8 cellular contexts compared by ENCODE assay signal in the genomic region with DNA sequence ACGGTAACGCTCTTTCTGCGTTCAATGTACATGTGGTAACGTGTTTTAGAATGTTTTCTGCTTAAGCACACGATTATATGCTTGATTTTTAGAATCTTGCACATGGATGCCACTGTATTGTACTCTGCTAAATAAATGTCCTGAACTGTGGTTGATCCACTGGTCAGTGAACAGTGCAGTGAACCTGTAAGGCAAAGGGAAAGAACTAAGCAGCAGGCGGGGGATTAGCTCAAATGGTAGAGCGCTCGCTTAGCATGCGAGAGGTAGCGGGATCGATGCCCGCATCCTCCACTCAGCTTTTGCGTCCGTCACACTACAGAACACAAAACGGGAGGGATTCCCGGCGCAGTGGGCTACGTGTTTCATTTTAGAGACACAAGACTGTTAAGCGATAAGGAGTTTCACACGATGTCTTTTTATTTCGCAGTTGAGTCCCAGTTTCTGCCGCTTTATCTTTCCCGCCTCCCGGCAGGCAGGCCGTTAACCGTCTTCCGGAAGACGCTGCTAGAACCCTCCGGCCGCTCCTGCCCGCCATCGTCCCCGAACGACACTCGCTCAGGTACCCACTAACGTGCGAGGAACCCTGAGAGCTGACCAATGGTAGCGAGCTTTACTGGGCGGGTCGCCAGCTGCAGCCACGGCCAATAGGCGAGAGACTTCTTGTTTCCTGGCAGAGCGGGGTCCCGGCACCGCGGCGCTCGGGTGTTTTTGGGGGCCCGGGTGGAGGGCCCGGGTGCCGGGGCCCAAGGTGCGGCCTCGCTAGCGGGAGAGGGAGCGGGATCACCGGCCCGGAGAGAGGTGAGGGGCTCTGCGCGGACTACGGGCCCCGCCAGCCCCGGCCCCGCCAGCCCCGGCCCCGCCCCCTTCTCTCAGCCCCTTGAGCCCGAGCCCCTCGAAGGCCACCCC. TPM values are rescaled to one million over a fixed set of nuclear protein-coding genes. Genes with fewer than 3 reads are reported as not detected.
DNase-seq lines count a peak whose midpoint lies in the region; ATAC-seq and TF ChIP-seq lines count a peak whose summit lies in the region.

A gene with protein sequence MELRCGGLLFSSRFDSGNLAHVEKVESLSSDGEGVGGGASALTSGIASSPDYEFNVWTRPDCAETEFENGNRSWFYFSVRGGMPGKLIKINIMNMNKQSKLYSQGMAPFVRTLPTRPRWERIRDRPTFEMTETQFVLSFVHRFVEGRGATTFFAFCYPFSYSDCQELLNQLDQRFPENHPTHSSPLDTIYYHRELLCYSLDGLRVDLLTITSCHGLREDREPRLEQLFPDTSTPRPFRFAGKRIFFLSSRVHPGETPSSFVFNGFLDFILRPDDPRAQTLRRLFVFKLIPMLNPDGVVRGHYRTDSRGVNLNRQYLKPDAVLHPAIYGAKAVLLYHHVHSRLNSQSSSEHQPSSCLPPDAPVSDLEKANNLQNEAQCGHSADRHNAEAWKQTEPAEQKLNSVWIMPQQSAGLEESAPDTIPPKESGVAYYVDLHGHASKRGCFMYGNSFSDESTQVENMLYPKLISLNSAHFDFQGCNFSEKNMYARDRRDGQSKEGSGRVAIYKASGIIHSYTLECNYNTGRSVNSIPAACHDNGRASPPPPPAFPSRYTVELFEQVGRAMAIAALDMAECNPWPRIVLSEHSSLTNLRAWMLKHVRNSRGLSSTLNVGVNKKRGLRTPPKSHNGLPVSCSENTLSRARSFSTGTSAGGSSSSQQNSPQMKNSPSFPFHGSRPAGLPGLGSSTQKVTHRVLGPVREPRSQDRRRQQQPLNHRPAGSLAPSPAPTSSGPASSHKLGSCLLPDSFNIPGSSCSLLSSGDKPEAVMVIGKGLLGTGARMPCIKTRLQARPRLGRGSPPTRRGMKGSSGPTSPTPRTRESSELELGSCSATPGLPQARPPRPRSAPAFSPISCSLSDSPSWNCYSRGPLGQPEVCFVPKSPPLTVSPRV (plus strand): TSS at position 673 of the 906 bp plus-strand sequence. CDS start 1,291 bp downstream, outside the sequence.

- peak; percentile 66 for ATAC-seq in GM19455 (IDR thresholded peaks at IDR 0.05; ENCODE audit: unreplicated experiment)

- H3K27ac ChIP-seq in CD4-positive, alpha-beta memory T cell (ENCODE audit: low read depth, low read length) = peak within 1 kb of the TSS; percentile 78
- peak within 1 kb of the TSS; percentile 77 to 79 for H3K27ac ChIP-seq in liver (ENCODE audit: low read depth in 1 of 2, low read length in 2 of 2)

- intact Hi-C loops in CD4-positive, alpha-beta memory T cell (cut with micrococcal nuclease) = loop anchor here (1.0 kb wide), 5 partner anchors 19 to 83 kb away; a partner anchor contains a TSS

- H3K4me1 ChIP-seq in CD4-positive, alpha-beta memory T cell (ENCODE audit: insufficient read depth, low read length) = peaks cover 14% of the 10 kb centered on the region
- H3K4me1 ChIP-seq in liver (ENCODE audit: control insufficient read depth in 4 of 4, insufficient read depth in 4 of 4, low read length in 3 of 4) = peaks cover 6 to 24% (median 14%) of the 10 kb centered on the region in 4 donors

- peak; percentile 95 to 98 (median 96) for DNase-seq in CD4-positive, alpha-beta memory T cell
- DNase-seq in HK-2 (ENCODE audit: unreplicated experiment) (peak; percentile 97), NCI-H82 treated with DMSO at 0.1 percent for 48 hours (lab: John Stamatoyannopoulos, UW; ENCODE audit: unreplicated experiment) (peak; percentile 96), dermis microvascular lymphatic vessel endothelial cell (ENCODE audit: low read depth in 2 of 2) (peak; percentile 87 to 93)
- DNase-seq in activated CD4-positive, alpha-beta T cell treated with anti-CD3 and anti-CD28 coated beads, Interleukin-2, amount 50 U/mL, for 48 hours = peak; percentile 95 to 98
- DNase-seq in stimulated activated CD4-positive, alpha-beta T cell treated with anti-CD3 and anti-CD28 coated beads, Interleukin-4, amount 100 ng/mL, for 1 hour = peak; percentile 93

- CTCF ChIA-PET in CD4-positive, alpha-beta memory T cell (lab: Charles Lee; ENCODE audit: partially characterized antibody) = interaction anchor here (1.0 to 2.9 kb wide), 14 partner anchors 12 to 89 kb away, joined by 3 to 14 read pairs (median 4); a partner anchor contains a TSS

- H3K4me1 Mint-ChIP-seq in CD4-positive, alpha-beta memory T cell = peaks cover 14 to 28% (median 20%) of the 10 kb centered on the region in 4 donors

- peaks cover 9 to 41% of the 10 kb centered on the region in 2 donors for H3K36me3 Mint-ChIP-seq in CD4-positive, alpha-beta memory T cell

- H3K27me3 ChIP-seq in CD4-positive, alpha-beta memory T cell (ENCODE audit: insufficient read depth, low read length) = no peaks in the 10 kb centered on the region
- H3K27me3 ChIP-seq in liver (ENCODE audit: control insufficient read depth in 4 of 4, insufficient read depth in 4 of 4, low read length in 3 of 4) = no peaks in the 10 kb centered on the region

- POLR2A ChIA-PET in CD4-positive, alpha-beta memory T cell (lab: Charles Lee; ENCODE audit: partially characterized antibody) = interaction anchor here (0.9 to 13.9 kb wide), 19 partner anchors 8 to 1173 kb away, joined by 3 to 402 read pairs (median 7); a partner anchor contains a TSS

- WGBS in liver = under 1% methylated on average over 67 of the region's 67 CpGs

- H3K4me3 Mint-ChIP-seq in CD4-positive, alpha-beta memory T cell = peak within 1 kb of the TSS; percentile 93 to 100 (median 99)

- no peak for TF ChIP-seq RAD21 in liver (IDR thresholded peaks at IDR 0.05)

- H3K27me3 Mint-ChIP-seq in CD4-positive, alpha-beta memory T cell = peaks cover 6 to 13% of the 10 kb centered on the region in 2 donors

- H3K36me3 ChIP-seq in CD4-positive, alpha-beta memory T cell (ENCODE audit: insufficient read depth, low read length) = peaks cover 10% of the 10 kb centered on the region
- H3K36me3 ChIP-seq in liver (ENCODE audit: control insufficient read depth in 4 of 4, insufficient read depth in 3 of 4, low read depth in 1 of 4, low read length in 3 of 4) = peaks cover 0 to 17% (median 14%) of the 10 kb centered on the region in 4 donors

- H3K4me3 ChIP-seq in CD4-positive, alpha-beta memory T cell (ENCODE audit: low read length in 2 of 2) = peak within 1 kb of the TSS; percentile 89 to 93
- H3K4me3 ChIP-seq in liver (ENCODE audit: low read depth in 1 of 3, low read length in 3 of 3) = peak within 1 kb of the TSS; percentile 72 to 84 (median 83)

- peak within 1 kb of the TSS; percentile 98 to 100 (median 100) for H3K27ac Mint-ChIP-seq in CD4-positive, alpha-beta memory T cell

- no peak for TF ChIP-seq CTCF in liver (IDR thresholded peaks at IDR 0.05; ENCODE audit: low read depth, low read length, missing input control)

- peak within 1 kb of the TSS in 1 of 2 donors; percentile 59 for H3K9ac ChIP-seq in liver (ENCODE audit: low read depth in 1 of 2, low read length in 2 of 2)

- no peaks in the 10 kb centered on the region for H3K9me3 ChIP-seq in CD4-positive, alpha-beta memory T cell (ENCODE audit: control insufficient read depth in 1 of 2, low read length in 2 of 2)
- H3K9me3 ChIP-seq in liver (ENCODE audit: control insufficient read depth in 4 of 4, low read length in 3 of 4) = no peaks in the 10 kb centered on the region

- peaks cover 0 to 14% (median 7%) of the 10 kb centered on the region in 8 donors for H3K9me3 Mint-ChIP-seq in CD4-positive, alpha-beta memory T cell

TF ChIP-seq in liver, 16 proteins besides CTCF, POLR2A, EP300 and RAD21 (continues in another document):
- TF ChIP-seq, protein P1, sequence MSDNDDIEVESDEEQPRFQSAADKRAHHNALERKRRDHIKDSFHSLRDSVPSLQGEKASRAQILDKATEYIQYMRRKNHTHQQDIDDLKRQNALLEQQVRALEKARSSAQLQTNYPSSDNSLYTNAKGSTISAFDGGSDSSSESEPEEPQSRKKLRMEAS (IDR thresholded peaks at IDR 0.05) = peak; percentile 60
- TF ChIP-seq SP1 (IDR thresholded peaks at IDR 0.05) (peak; percentile 79), GABPA (IDR thresholded peaks at IDR 0.05 in 1 of 2, conservative IDR thresholded peaks at IDR 0.05 in 1 of 2) (peak in 1 of 2 donors; percentile 29), TAF1 (conservative IDR thresholded peaks at IDR 0.05) (no peak), EGR1 (IDR thresholded peaks at IDR 0.05; ENCODE audit: low read depth in 2 of 2) (no peak), YY1 (IDR thresholded peaks at IDR 0.05) (peak; percentile 67), HNF4A (conservative IDR thresholded peaks at IDR 0.05) (no peak), HNF4G (IDR thresholded peaks at IDR 0.05) (no peak), FOXA2 (IDR thresholded peaks at IDR 0.05) (no peak)
- TF ChIP-seq, protein P2, sequence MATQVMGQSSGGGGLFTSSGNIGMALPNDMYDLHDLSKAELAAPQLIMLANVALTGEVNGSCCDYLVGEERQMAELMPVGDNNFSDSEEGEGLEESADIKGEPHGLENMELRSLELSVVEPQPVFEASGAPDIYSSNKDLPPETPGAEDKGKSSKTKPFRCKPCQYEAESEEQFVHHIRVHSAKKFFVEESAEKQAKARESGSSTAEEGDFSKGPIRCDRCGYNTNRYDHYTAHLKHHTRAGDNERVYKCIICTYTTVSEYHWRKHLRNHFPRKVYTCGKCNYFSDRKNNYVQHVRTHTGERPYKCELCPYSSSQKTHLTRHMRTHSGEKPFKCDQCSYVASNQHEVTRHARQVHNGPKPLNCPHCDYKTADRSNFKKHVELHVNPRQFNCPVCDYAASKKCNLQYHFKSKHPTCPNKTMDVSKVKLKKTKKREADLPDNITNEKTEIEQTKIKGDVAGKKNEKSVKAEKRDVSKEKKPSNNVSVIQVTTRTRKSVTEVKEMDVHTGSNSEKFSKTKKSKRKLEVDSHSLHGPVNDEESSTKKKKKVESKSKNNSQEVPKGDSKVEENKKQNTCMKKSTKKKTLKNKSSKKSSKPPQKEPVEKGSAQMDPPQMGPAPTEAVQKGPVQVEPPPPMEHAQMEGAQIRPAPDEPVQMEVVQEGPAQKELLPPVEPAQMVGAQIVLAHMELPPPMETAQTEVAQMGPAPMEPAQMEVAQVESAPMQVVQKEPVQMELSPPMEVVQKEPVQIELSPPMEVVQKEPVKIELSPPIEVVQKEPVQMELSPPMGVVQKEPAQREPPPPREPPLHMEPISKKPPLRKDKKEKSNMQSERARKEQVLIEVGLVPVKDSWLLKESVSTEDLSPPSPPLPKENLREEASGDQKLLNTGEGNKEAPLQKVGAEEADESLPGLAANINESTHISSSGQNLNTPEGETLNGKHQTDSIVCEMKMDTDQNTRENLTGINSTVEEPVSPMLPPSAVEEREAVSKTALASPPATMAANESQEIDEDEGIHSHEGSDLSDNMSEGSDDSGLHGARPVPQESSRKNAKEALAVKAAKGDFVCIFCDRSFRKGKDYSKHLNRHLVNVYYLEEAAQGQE (IDR thresholded peaks at IDR 0.05) = no peak
- TF ChIP-seq, protein P3, sequence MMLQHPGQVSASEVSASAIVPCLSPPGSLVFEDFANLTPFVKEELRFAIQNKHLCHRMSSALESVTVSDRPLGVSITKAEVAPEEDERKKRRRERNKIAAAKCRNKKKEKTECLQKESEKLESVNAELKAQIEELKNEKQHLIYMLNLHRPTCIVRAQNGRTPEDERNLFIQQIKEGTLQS (IDR thresholded peaks at IDR 0.05) = peak; percentile 99

RNA-seq across cellular contexts. Expression of the gene that starts here (rescaled TPM):
- 10 to 100 TPM; 12.2 to 14.9 TPM for total RNA-seq in CD4-positive, alpha-beta memory T cell
- 1 to 10 TPM; 7.4 to 9.3 TPM for polyA plus RNA-seq in CD4-positive, alpha-beta memory T cell
- 16.2 and 18.1 TPM in 2 replicates for total RNA-seq in dermis microvascular lymphatic vessel endothelial cell
- 1 to 10 TPM; 4.7 to 9.0 TPM for total RNA-seq in liver
- polyA plus RNA-seq in liver = 1 to 10 TPM; 3.2 to 5.0 TPM

Comparison
In these comparisons a context has a peak if more than half of its experiments do, and no peak if none do; other contexts are left out.
1. Peak in every context shown above with its lines: DNase-seq, ATAC-seq, H3K4me3 ChIP-seq and H3K27ac ChIP-seq.